ENCODE assay signal across 9 cellular contexts in genomic region chr3:31041161-31041978, GRCh38.
DNase-seq lines count a peak whose midpoint lies in the region; ATAC-seq and TF ChIP-seq lines count a peak whose summit lies in the region.
"Had no signal": no experiment of that assay in that cellular context is flagged by ENCODE, and none has a peak within 500 bp of the region (broad histone marks: within the 10 kb centered on the region; RNA-seq: fewer than 3 reads in every experiment).

No MANE protein-coding gene starts in this region.

- H3K27me3 Mint-ChIP-seq in activated naive CD4-positive, alpha-beta T cell treated with anti-CD3 and anti-CD28 coated beads, Interleukin-2, amount 10 ng/mL, durations not matched to agents 7 days and 5 days, result no peaks in the 10 kb centered on the region

- H3K9me3 ChIP-seq in HUES48 (ENCODE audit: control insufficient read depth, insufficient read depth, low read length), result peaks cover 9% of the 10 kb centered on the region
- H3K9me3 ChIP-seq in mammary epithelial cell (replicated peaks; ENCODE audit: insufficient read depth, low read length), result peaks cover 5% of the 10 kb centered on the region
- peaks cover 0 to 12% of the 10 kb centered on the region in 2 donors for H3K9me3 ChIP-seq in left lung

- BruUV-seq in mammary epithelial cell (replicated peaks; lab: Mats Ljungman, UMichigan), result no TSS peak

- H3K4me3 Mint-ChIP-seq in activated naive CD4-positive, alpha-beta T cell treated with anti-CD3 and anti-CD28 coated beads, Interleukin-2, amount 10 ng/mL, durations not matched to agents 7 days and 5 days, result no peak overlapping the region

- H3K27ac ChIP-seq in HUES48 (ENCODE audit: low read depth, low read length) (peak overlapping the region; percentile 82), mammary epithelial cell (ENCODE audit: insufficient read depth, low read depth, low read length) (peak overlapping the region; percentile 11), left lung (no peak overlapping the region)
- H3K27ac ChIP-seq: tibial nerve had no signal

- CTCF ChIA-PET in mammary epithelial cell (lab: Charles Lee; ENCODE audit: low non-redundant PET), result no interaction called here
- CTCF ChIA-PET in activated naive CD4-positive, alpha-beta T cell treated with anti-CD3 and anti-CD28 coated beads, Interleukin-2, amount 10 ng/mL, durations not matched to agents 7 days and 5 days (lab: Charles Lee), result no interaction called here

- H2AFZ ChIP-seq in mammary epithelial cell (ENCODE audit: low read depth, low read length), result no peak overlapping the region

- 6% methylated on average over 2 of the region's 2 CpGs for WGBS in mammary epithelial cell (ENCODE audit: low coverage, missing lambda C conversion rate)

- peak; percentile 76 for DNase-seq in AG08396 (ENCODE audit: low spot score)
- peak; percentile 90 for DNase-seq in mammary epithelial cell
- DNase-seq in left lung, result no peak
- DNase-seq in head of caudate nucleus, result no peak
- DNase-seq in activated naive CD4-positive, alpha-beta T cell treated with anti-CD3 and anti-CD28 coated beads, Interleukin-2, amount 10 ng/mL, durations not matched to agents 7 days and 5 days, result no peak

- no peaks in the 10 kb centered on the region for H3K36me3 Mint-ChIP-seq in activated naive CD4-positive, alpha-beta T cell treated with anti-CD3 and anti-CD28 coated beads, Interleukin-2, amount 10 ng/mL, durations not matched to agents 7 days and 5 days

- dilution Hi-C loops in mammary epithelial cell (cut with HindIII; ENCODE audit: low sequenced_read_pairs), result no loop called here

- H3K79me2 ChIP-seq in mammary epithelial cell (ENCODE audit: insufficient read depth, low read length), result no peaks in the 10 kb centered on the region

- in situ Hi-C loops in mammary epithelial cell (cut with MboI; ENCODE audit: low sequenced_read_pairs in 2 of 2), result no loop called here

- H3K27ac Mint-ChIP-seq in activated naive CD4-positive, alpha-beta T cell treated with anti-CD3 and anti-CD28 coated beads, Interleukin-2, amount 10 ng/mL, durations not matched to agents 7 days and 5 days, result no peak overlapping the region

- H3K4me1 Mint-ChIP-seq in activated naive CD4-positive, alpha-beta T cell treated with anti-CD3 and anti-CD28 coated beads, Interleukin-2, amount 10 ng/mL, durations not matched to agents 7 days and 5 days, result no peaks in the 10 kb centered on the region

- H3K36me3 ChIP-seq in HUES48 (ENCODE audit: control insufficient read depth, insufficient read depth, low read length), result no peaks in the 10 kb centered on the region
- H3K36me3 ChIP-seq in mammary epithelial cell (ENCODE audit: insufficient read depth, low read length), result no peaks in the 10 kb centered on the region
- no peaks in the 10 kb centered on the region for H3K36me3 ChIP-seq in left lung
- H3K36me3 ChIP-seq: tibial nerve had no signal

- H3K4me2 ChIP-seq in mammary epithelial cell (ENCODE audit: insufficient read depth, low read depth, low read length), result peak overlapping the region; percentile 53

- TF ChIP-seq CTCF in mammary epithelial cell (conservative IDR thresholded peaks at IDR 0.05 in 1 of 2, IDR thresholded peaks at IDR 0.05 in 1 of 2; ENCODE audit: extremely low read depth in 1 of 2, insufficient read depth in 1 of 2, low read depth in 1 of 2, low read length in 2 of 2) (no peak), left lung (IDR thresholded peaks at IDR 0.05) (no peak)

- H3K9me3 Mint-ChIP-seq in activated naive CD4-positive, alpha-beta T cell treated with anti-CD3 and anti-CD28 coated beads, Interleukin-2, amount 10 ng/mL, durations not matched to agents 7 days and 5 days, result peaks cover 10% of the 10 kb centered on the region

- H3K9ac ChIP-seq in HUES48 (ENCODE audit: low read depth, low read length), result no peak overlapping the region
- H3K9ac ChIP-seq in mammary epithelial cell (ENCODE audit: insufficient read depth, low read length), result no peak overlapping the region

- intact Hi-C loops in mammary epithelial cell (cut with micrococcal nuclease), result loop anchor here (1.0 to 2.0 kb wide), 3 partner anchors 27 to 65 kb away; no protein-coding TSS in a partner anchor
- intact Hi-C loops in left lung (cut with DNase I), result no loop called here
- intact Hi-C loops in head of caudate nucleus (cut with DNase I), result no loop called here

- no peak overlapping the region for H3K4me3 ChIP-seq in HUES48 (ENCODE audit: low read depth, low read length)
- H3K4me3 ChIP-seq in mammary epithelial cell (replicated peaks in 1 of 3; ENCODE audit: insufficient read depth in 1 of 3, low read depth in 2 of 3, low read length in 3 of 3), result no peak overlapping the region
- no peak overlapping the region for H3K4me3 ChIP-seq in left lung
- H3K4me3 ChIP-seq: tibial nerve had no signal

- no peaks in the 10 kb centered on the region for H3K27me3 ChIP-seq in HUES48 (ENCODE audit: control insufficient read depth, insufficient read depth, low read length)
- H3K27me3 ChIP-seq in mammary epithelial cell (ENCODE audit: insufficient read depth, low read length), result no peaks in the 10 kb centered on the region
- no peaks in the 10 kb centered on the region for H3K27me3 ChIP-seq in left lung
- H3K27me3 ChIP-seq: tibial nerve had no signal

- ATAC-seq in left lung, result peak; percentile 93
- no peak for ATAC-seq in GM18868 (IDR thresholded peaks at IDR 0.05; ENCODE audit: unreplicated experiment)
- ATAC-seq in GM21723 (IDR thresholded peaks at IDR 0.05; ENCODE audit: unreplicated experiment), result no peak

- no peaks in the 10 kb centered on the region for H4K20me1 ChIP-seq in mammary epithelial cell (ENCODE audit: insufficient read depth, low read length)

- peaks cover 6% of the 10 kb centered on the region; the same call in 1 of the 2 replicates for H3K4me1 ChIP-seq in HUES48 (ENCODE audit: control insufficient read depth, insufficient read depth, low read length)
- H3K4me1 ChIP-seq in mammary epithelial cell (ENCODE audit: insufficient read depth, low read length), result peaks cover 44% of the 10 kb centered on the region
- no peaks in the 10 kb centered on the region for H3K4me1 ChIP-seq in left lung

Comparison
In these comparisons a context has a peak if more than half of its experiments do, and no peak if none do; other contexts are left out.
1. DNase-seq: peak in AG08396 (single experiment) and mammary epithelial cell (single experiment); none in left lung (0 of 2), head of caudate nucleus (0 of 42) and activated naive CD4-positive, alpha-beta T cell treated with anti-CD3 and anti-CD28 coated beads, Interleukin-2, amount 10 ng/mL, durations not matched to agents 7 days and 5 days (single experiment).
2. H3K27ac ChIP-seq: peak in HUES48 (single experiment) and mammary epithelial cell (single experiment); none in left lung (0 of 2).